14 cellular contexts compared by ENCODE assay signal in genomic region chr18:23825496-23825895, GRCh38.
DNase-seq lines count a peak whose midpoint lies in the region; ATAC-seq and TF ChIP-seq lines count a peak whose summit lies in the region.
"Had no signal": no experiment of that assay in that cellular context is flagged by ENCODE, and none has a peak within 500 bp of the region (broad histone marks: within the 10 kb centered on the region; RNA-seq: fewer than 3 reads in every experiment).

No MANE protein-coding gene starts in this region.

- H3K9me3 ChIP-seq in ascending aorta (no peaks in the 10 kb centered on the region), testis (no peaks in the 10 kb centered on the region), right lobe of liver (no peaks in the 10 kb centered on the region)
- H3K9me3 ChIP-seq: neutrophil had no signal

- peak; percentile 30 for DNase-seq in GM03348 (ENCODE audit: low spot score)
- no peak for DNase-seq in ascending aorta (ENCODE audit: low spot score in 2 of 2)
- DNase-seq in iris pigment epithelial cell (ENCODE audit: low read depth), result peak; percentile 21
- no peak for DNase-seq in testis
- no peak for DNase-seq in GOT3 (lab: John Stamatoyannopoulos, UW)
- no peak for DNase-seq in right lobe of liver
- DNase-seq in C1 segment of cervical spinal cord (lab: John Stamatoyannopoulos, UW), result no peak
- DNase-seq: activated CD8-positive, alpha-beta T cell treated with anti-CD3 and anti-CD28 coated beads, Interleukin-2, amount 10 ng/mL, durations not matched to agents 7 days and 5 days; activated gamma-delta T cell; CD4-positive, alpha-beta memory T cell; NCI-H2029; SHP77 had no signal

- H3K27me3 ChIP-seq in ascending aorta, result no peaks in the 10 kb centered on the region
- H3K27me3 ChIP-seq in testis, result no peaks in the 10 kb centered on the region
- no peaks in the 10 kb centered on the region for H3K27me3 ChIP-seq in right lobe of liver

- TF ChIP-seq CTCF in ascending aorta (IDR thresholded peaks at IDR 0.05) (no peak), testis (IDR thresholded peaks at IDR 0.05) (no peak), right lobe of liver (IDR thresholded peaks at IDR 0.05) (no peak)

- no peaks in the 10 kb centered on the region for H3K36me3 ChIP-seq in ascending aorta
- H3K36me3 ChIP-seq in testis (ENCODE audit: low read depth, missing control alignments), result no peaks in the 10 kb centered on the region
- no peaks in the 10 kb centered on the region for H3K36me3 ChIP-seq in right lobe of liver
- H3K36me3 ChIP-seq: neutrophil had no signal

- WGBS in testis, 2 donors, result 73 to 76% methylated on average over 2 of the region's 2 CpGs
- WGBS in right lobe of liver (ENCODE audit: insufficient coverage, low coverage, low lambda C conversion rate, missing lambda C conversion rate), result 90% methylated on average over 2 of the region's 2 CpGs

- TF ChIP-seq POLR2A in testis (IDR thresholded peaks at IDR 0.05) (no peak), right lobe of liver (IDR thresholded peaks at IDR 0.05) (no peak)

- H3K27ac ChIP-seq in ascending aorta, result peak overlapping the region; percentile 78 to 80
- peak overlapping the region; percentile 51 to 82 for H3K27ac ChIP-seq in testis
- H3K27ac ChIP-seq in right lobe of liver, result no peak overlapping the region
- H3K27ac ChIP-seq: neutrophil had no signal

- intact Hi-C loops in ascending aorta (cut with DNase I), result loop anchor here (2.0 to 10.0 kb wide), 3 partner anchors 37 to 321 kb away; partner anchors contain the start of gene RMC1
- intact Hi-C loops in testis (cut with DNase I; ENCODE audit: low total_unique reads), result no loop called here
- intact Hi-C loops in right lobe of liver (cut with DNase I), result loop anchor here in 1 of 2 donors (10.0 kb wide), 1 partner anchor 99 kb away; no protein-coding TSS in a partner anchor

- no peak for ATAC-seq in HG02610 (IDR thresholded peaks at IDR 0.05; ENCODE audit: unreplicated experiment)
- ATAC-seq in right lobe of liver, result no peak

- H3K4me1 ChIP-seq in ascending aorta (peaks cover 8 to 20% of the 10 kb centered on the region in 2 donors), testis (peaks cover 26% of the 10 kb centered on the region), right lobe of liver (no peaks in the 10 kb centered on the region)

- H3K4me3 ChIP-seq in ascending aorta, result no peak overlapping the region
- no peak overlapping the region for H3K4me3 ChIP-seq in testis
- no peak overlapping the region for H3K4me3 ChIP-seq in right lobe of liver

Comparison
In these comparisons a context has a peak if more than half of its experiments do, and no peak if none do; other contexts are left out.
1. DNase-seq: peak in GM03348 (single experiment) and iris pigment epithelial cell (single experiment); none in ascending aorta (0 of 2), testis (single experiment), GOT3 (single experiment), right lobe of liver (0 of 3) and C1 segment of cervical spinal cord (0 of 14).
2. H3K27ac ChIP-seq: peak in ascending aorta (2 of 2) and testis (2 of 2); none in right lobe of liver (0 of 3).